Comparison of ENCODE assay signal across 8 cellular contexts in the genomic region with DNA sequence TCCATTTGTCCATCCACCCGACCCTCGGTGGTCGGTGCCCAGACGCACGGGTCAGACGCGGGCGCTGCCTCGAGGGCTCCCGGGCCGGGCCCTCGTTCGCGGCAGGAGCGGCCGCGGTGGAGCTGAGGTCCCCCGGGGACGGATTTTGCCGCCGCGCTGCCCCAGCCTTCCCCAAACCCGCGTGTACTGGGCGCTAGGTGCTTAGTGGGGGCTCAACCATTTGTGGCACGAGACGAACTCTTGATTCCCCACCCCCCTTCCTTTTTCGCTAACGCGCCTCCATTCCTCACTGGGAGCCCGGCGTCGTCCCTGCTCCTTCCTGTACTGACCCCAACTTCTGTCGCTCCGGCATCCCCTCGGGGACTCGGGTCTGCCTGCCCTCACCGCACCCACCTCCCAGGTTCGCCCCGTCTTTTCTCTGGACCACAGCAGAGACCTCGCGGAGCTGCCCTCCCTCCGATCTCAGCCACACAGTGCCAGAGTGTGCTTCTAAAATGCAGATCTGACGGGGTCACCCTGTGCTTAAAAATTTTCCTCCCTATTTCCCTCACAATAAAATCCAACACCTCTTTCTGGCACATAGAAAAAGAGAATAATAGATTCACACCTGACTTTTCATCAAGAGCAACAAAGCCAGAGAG. TPM values are rescaled to one million over a fixed set of nuclear protein-coding genes. Genes with fewer than 3 reads are reported as not detected.
A peak's percentile ranks its signal among the peaks of the same experiment; 100 is the strongest.
DNase-seq lines count a peak whose midpoint lies in the region; TF ChIP-seq lines count a peak whose summit lies in the region.

No MANE protein-coding gene starts in this region.

- H3K27me3 ChIP-seq in GM23248 (replicated peaks; ENCODE audit: insufficient read depth) (peaks cover 25% of the 10 kb centered on the region), Peyer's patch (no peaks in the 10 kb centered on the region), fibroblast of lung (ENCODE audit: control insufficient read depth, insufficient read depth, low read length) (peaks cover 18% of the 10 kb centered on the region), rectal smooth muscle tissue (ENCODE audit: control insufficient read depth, insufficient read depth, low read length) (no peaks in the 10 kb centered on the region)

- H3K9me3 ChIP-seq in GM23248 (ENCODE audit: low read depth) (no peaks in the 10 kb centered on the region), Peyer's patch (no peaks in the 10 kb centered on the region), fibroblast of lung (ENCODE audit: control insufficient read depth, insufficient read depth, low read depth, low read length) (no peaks in the 10 kb centered on the region)

- in situ Hi-C loops in GM23248 (cut with MboI), result loop anchor here (10.0 kb wide), 1 partner anchor 361 kb away; no protein-coding TSS in a partner anchor

- H3K36me3 ChIP-seq in GM23248 (ENCODE audit: low read depth) (no peaks in the 10 kb centered on the region), Peyer's patch (peaks cover 0 to under 1% (median 0%) of the 10 kb centered on the region in 3 donors), fibroblast of lung (ENCODE audit: control insufficient read depth, insufficient read depth, low read length) (no peaks in the 10 kb centered on the region), rectal smooth muscle tissue (ENCODE audit: control insufficient read depth, insufficient read depth, low read length) (no peaks in the 10 kb centered on the region)

- no peaks in the 10 kb centered on the region for H3K9me2 ChIP-seq in GM23248 (ENCODE audit: insufficient read depth)

- H4K20me1 ChIP-seq in GM23248 (ENCODE audit: insufficient read depth), result no peaks in the 10 kb centered on the region
- no peaks in the 10 kb centered on the region for H4K20me1 ChIP-seq in fibroblast of lung (ENCODE audit: control insufficient read depth, extremely low read depth, insufficient read depth, low read length)

- H3K4me2 ChIP-seq in GM23248 (ENCODE audit: unreplicated experiment) (peak overlapping the region; percentile 46), fibroblast of lung (ENCODE audit: extremely low read depth, insufficient read depth, low read length) (peak overlapping the region; percentile 79)

- 8 to 10% methylated on average over 37 to 44 of the region's 44 CpGs for WGBS in GM23248 (ENCODE audit: low coverage in 1 of 2, low lambda C conversion rate in 2 of 2, missing lambda C conversion rate in 2 of 2), 2 experiments

- H3K79me2 ChIP-seq in GM23248 (ENCODE audit: insufficient read depth) (no peaks in the 10 kb centered on the region), fibroblast of lung (ENCODE audit: control insufficient read depth, insufficient read depth, low read length) (no peaks in the 10 kb centered on the region)

- TF ChIP-seq POLR2A in Peyer's patch (IDR thresholded peaks at IDR 0.05), result no peak

- H2AFZ ChIP-seq in GM23248 (peak overlapping the region; percentile 75), fibroblast of lung (ENCODE audit: low read length) (peak overlapping the region; percentile 70)

- H3K4me1 ChIP-seq in GM23248 (ENCODE audit: insufficient read depth) (no peaks in the 10 kb centered on the region), Peyer's patch (peaks cover 3 to 30% (median 13%) of the 10 kb centered on the region in 4 donors), fibroblast of lung (ENCODE audit: control insufficient read depth, extremely low read depth, insufficient read depth, low read length) (no peaks in the 10 kb centered on the region), rectal smooth muscle tissue (ENCODE audit: control insufficient read depth, insufficient read depth, low read length) (peaks cover 13% of the 10 kb centered on the region)

- H3K4me3 ChIP-seq in GM23248 (peak overlapping the region; percentile 60), Peyer's patch (peak overlapping the region; percentile 69 to 94 (median 82)), fibroblast of lung (replicated peaks in 1 of 4; ENCODE audit: control extremely low read depth in 1 of 4, insufficient read depth in 1 of 4, low read depth in 3 of 4, low read length in 4 of 4) (peak overlapping the region; percentile 42 to 75 (median 51)), rectal smooth muscle tissue (ENCODE audit: low read length) (peak overlapping the region; percentile 93)

- TF ChIP-seq CTCF in Peyer's patch (IDR thresholded peaks at IDR 0.05), result no peak
- no peak for TF ChIP-seq CTCF in fibroblast of lung (conservative IDR thresholded peaks at IDR 0.05 in 1 of 2, IDR thresholded peaks at IDR 0.05 in 1 of 2; ENCODE audit: low read depth in 1 of 2, low read length in 2 of 2)

- peaks cover 8% of the 10 kb centered on the region; the same call in 1 of the 2 replicates for H3F3A ChIP-seq in GM23248 (ENCODE audit: insufficient read depth)

- DNase-seq in GM23248 (peak; percentile 25), Peyer's patch (peak in 2 of 3 donors; percentile 51 to 55), fibroblast of lung (ENCODE audit: low read depth in 2 of 2) (no peak), GF-D8 (lab: John Stamatoyannopoulos, UW) (no peak), SW 1271 (lab: John Stamatoyannopoulos, UW) (no peak), NAMALWA (ENCODE audit: low spot score) (no peak), NCI-H446 treated with DMSO at 0.1 percent for 48 hours (lab: John Stamatoyannopoulos, UW) (no peak)

- H3K27ac ChIP-seq in GM23248 (no peak overlapping the region), Peyer's patch (peak overlapping the region; percentile 88 to 96 (median 92)), fibroblast of lung (ENCODE audit: insufficient read depth, low read length) (no peak overlapping the region), rectal smooth muscle tissue (ENCODE audit: low read depth, low read length) (peak overlapping the region; percentile 96)

- H3K9ac ChIP-seq in GM23248 (peak overlapping the region; percentile 64), fibroblast of lung (ENCODE audit: insufficient read depth, low read length) (peak overlapping the region; percentile 32), rectal smooth muscle tissue (ENCODE audit: low read length) (peak overlapping the region; percentile 91)

RNA-seq across cellular contexts. Expression of a gene that starts 0.9 kb away (rescaled TPM):
- total RNA-seq in GM23248 (2014; rRNA removed; shearing (Covaris generic)), result 3.8 and 10.4 TPM in 2 replicates
- polyA plus RNA-seq in GM23248 (2016; fragmentation: Nextera tagmentation; extraction: Ambion mirVana) (2.5 and 2.9 TPM in 2 replicates), fibroblast of lung (2.8 TPM in 2 replicates)
- total RNA-seq in Peyer's patch (10 to 100 TPM; 41.2 to 58.6 (median 53.2) TPM), fibroblast of lung (8.7 and 14.7 TPM in 2 replicates)
- polyA plus RNA-seq in fibroblast of lung (2012), result 4.1 TPM in 2 replicates
- 5.1 and 7.6 TPM in 2 replicates for polyA minus RNA-seq in fibroblast of lung (ENCODE audit: low replicate concordance)

RNA-seq across cellular contexts. Expression of a gene that starts 56.3 kb away (rescaled TPM):
- total RNA-seq in GM23248 (2014; rRNA removed; shearing (Covaris generic)), result not detected in 2 replicates
- polyA plus RNA-seq in GM23248 (2016; fragmentation: Nextera tagmentation; extraction: Ambion mirVana) (not detected in 2 replicates), fibroblast of lung (0.20 TPM in 1 of 2 replicates, not detected in the other)
- total RNA-seq in Peyer's patch (not detected), fibroblast of lung (0.26 and 1.3 TPM in 2 replicates)
- 0.12 and 1.2 TPM in 2 replicates for polyA plus RNA-seq in fibroblast of lung (2012)
- 2.7 TPM in 1 of 2 replicates, not detected in the other for polyA minus RNA-seq in fibroblast of lung (ENCODE audit: low replicate concordance)

Comparison
In these comparisons a context has a peak if more than half of its experiments do, and no peak if none do; other contexts are left out.
1. DNase-seq: peak in GM23248 (single experiment) and Peyer's patch (2 of 3); none in fibroblast of lung (0 of 2), GF-D8 (single experiment), SW 1271 (0 of 2), NAMALWA (single experiment) and NCI-H446 treated with DMSO at 0.1 percent for 48 hours (single experiment).
2. H3K27ac ChIP-seq: peak in Peyer's patch (4 of 4) and rectal smooth muscle tissue (single experiment); none in GM23248 (single experiment) and fibroblast of lung (single experiment).
3. H3K9ac ChIP-seq: peak in every context shown above with its lines; median percentile 91 in rectal smooth muscle tissue; 64 in GM23248; 32 in fibroblast of lung.
4. Peak in every context shown above with its lines, with median percentiles within 50 percentile points of each other: H3K4me3 ChIP-seq.